In the genomic region with DNA sequence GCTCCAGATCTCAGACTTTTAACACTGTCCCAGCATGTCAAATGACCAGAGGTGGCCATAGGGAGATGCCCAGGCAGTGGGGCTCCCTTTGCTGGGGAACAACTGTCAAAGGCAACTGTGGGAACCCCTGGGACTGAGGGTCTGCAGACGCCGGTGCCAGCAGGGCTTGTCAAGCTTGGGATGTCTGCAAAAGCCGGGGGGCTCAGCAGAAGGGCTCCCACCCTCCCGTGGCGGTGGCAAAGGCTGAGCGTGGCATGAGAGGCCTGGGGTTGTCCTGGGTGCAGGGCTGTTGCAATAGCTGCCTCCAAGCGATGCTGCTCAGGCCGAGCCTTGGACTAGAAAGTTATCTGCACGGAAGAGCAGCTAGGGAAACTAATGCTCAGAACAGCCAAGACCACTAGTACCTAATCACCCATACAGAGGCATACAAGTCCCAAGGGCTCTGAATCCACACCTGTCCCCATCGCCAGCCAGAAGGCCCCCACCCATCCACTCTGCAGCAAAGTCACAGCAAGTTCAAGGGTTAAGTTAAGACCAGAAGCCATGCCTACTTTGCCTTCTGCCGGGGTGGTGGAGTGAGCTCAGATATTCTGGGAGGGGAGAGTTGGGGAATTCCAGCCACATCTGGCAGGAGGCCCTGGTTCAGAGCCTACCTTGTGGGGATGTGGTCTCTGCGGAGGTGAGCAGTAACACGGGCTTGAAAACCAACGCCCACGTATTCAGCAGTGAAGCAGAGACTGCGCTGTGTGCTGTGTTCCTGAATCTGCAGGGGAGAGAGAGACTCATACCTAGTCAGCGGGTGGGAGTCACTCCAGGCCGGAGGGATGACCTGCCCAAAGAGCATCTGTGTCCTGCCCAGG, we compare ENCODE assay signal across 9 cellular contexts. TPM values are rescaled to one million over a fixed set of nuclear protein-coding genes. Genes with fewer than 3 reads are reported as not detected.
DNase-seq lines count a peak whose midpoint lies in the region; ATAC-seq and TF ChIP-seq lines count a peak whose summit lies in the region.
"Had no signal": no experiment of that assay in that cellular context is flagged by ENCODE, and none has a peak within 500 bp of the region (broad histone marks: within the 10 kb centered on the region; RNA-seq: fewer than 3 reads in every experiment).

No MANE protein-coding gene starts in this region.

- no peaks in the 10 kb centered on the region for H3K9me3 Mint-ChIP-seq in T-helper 1 cell treated with Interleukin-12 subunit alpha and Interleukin-12 subunit beta and Interleukin-4 antibody, amounts not matched to agents 30 μg/mL and 1 μg/mL, for 36 hours
- no peaks in the 10 kb centered on the region for H3K9me3 Mint-ChIP-seq in progenitor cell of endocrine pancreas (ENCODE audit: low read depth)

- H3K4me1 Mint-ChIP-seq in T-helper 1 cell treated with Interleukin-12 subunit alpha and Interleukin-12 subunit beta and Interleukin-4 antibody, amounts not matched to agents 30 μg/mL and 1 μg/mL, for 36 hours (ENCODE audit: low read depth) = peaks cover 16% of the 10 kb centered on the region
- H3K4me1 Mint-ChIP-seq in progenitor cell of endocrine pancreas (ENCODE audit: low read depth) = peaks cover 11% of the 10 kb centered on the region

- TF ChIP-seq CTCF in progenitor cell of endocrine pancreas (IDR thresholded peaks at IDR 0.05; ENCODE audit: unreplicated experiment) = no peak

- peak; percentile 33 for ATAC-seq in GM21825 (IDR thresholded peaks at IDR 0.05; ENCODE audit: unreplicated experiment)

- DNase-seq in T-helper 1 cell (no peak), RPMI8226 (peak; percentile 41), progenitor cell of endocrine pancreas (ENCODE audit: low spot score, unreplicated experiment) (no peak), mucosa of gallbladder (ENCODE audit: low spot score) (no peak), activated gamma-delta T cell treated with Interleukin-2 at 50 U/mL for 16 hours (no peak), RKO (ENCODE audit: low spot score) (no peak)
- DNase-seq: anterior cingulate cortex had no signal

- H3K27ac Mint-ChIP-seq in T-helper 1 cell treated with Interleukin-12 subunit alpha and Interleukin-12 subunit beta and Interleukin-4 antibody, amounts not matched to agents 30 μg/mL and 1 μg/mL, for 36 hours = peak overlapping the region; percentile 60
- H3K27ac Mint-ChIP-seq in progenitor cell of endocrine pancreas = peak overlapping the region; percentile 59

- no peak overlapping the region for H3K4me3 Mint-ChIP-seq in T-helper 1 cell treated with Interleukin-12 subunit alpha and Interleukin-12 subunit beta and Interleukin-4 antibody, amounts not matched to agents 30 μg/mL and 1 μg/mL, for 36 hours
- no peak overlapping the region for H3K4me3 Mint-ChIP-seq in progenitor cell of endocrine pancreas (ENCODE audit: low read depth)

- no peaks in the 10 kb centered on the region for H3K36me3 Mint-ChIP-seq in T-helper 1 cell treated with Interleukin-12 subunit alpha and Interleukin-12 subunit beta and Interleukin-4 antibody, amounts not matched to agents 30 μg/mL and 1 μg/mL, for 36 hours (ENCODE audit: low read depth)
- H3K36me3 Mint-ChIP-seq in progenitor cell of endocrine pancreas (ENCODE audit: insufficient read depth) = no peaks in the 10 kb centered on the region

- H3K27me3 Mint-ChIP-seq in T-helper 1 cell treated with Interleukin-12 subunit alpha and Interleukin-12 subunit beta and Interleukin-4 antibody, amounts not matched to agents 30 μg/mL and 1 μg/mL, for 36 hours (ENCODE audit: low read depth) = peaks cover 10% of the 10 kb centered on the region
- H3K27me3 Mint-ChIP-seq in progenitor cell of endocrine pancreas = peaks cover 14% of the 10 kb centered on the region

RNA-seq across cellular contexts. Expression of a gene that starts 4.6 kb away (rescaled TPM):
- total RNA-seq in progenitor cell of endocrine pancreas (11.2 and 11.5 TPM in 2 replicates), mucosa of gallbladder (7.2 TPM)
